Comparison of ENCODE assay signal across 9 cellular contexts in the genomic region with DNA sequence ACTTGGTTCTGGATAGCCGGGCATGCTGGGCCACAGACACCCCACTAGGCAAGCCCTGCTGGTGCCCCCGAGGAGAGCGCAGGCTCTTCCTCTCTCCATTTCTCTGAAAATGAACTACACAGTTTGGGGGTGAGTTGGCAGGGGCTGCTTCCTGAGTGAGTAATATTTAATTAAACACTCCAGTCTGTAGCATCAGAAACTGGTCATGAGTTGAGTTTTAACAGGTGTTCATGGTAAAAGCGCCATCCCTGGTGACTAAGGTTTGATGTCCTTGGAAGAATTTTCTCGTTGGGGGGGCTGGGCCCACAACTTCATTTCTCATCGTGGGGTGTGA. TPM values are rescaled to one million over a fixed set of nuclear protein-coding genes. Genes with fewer than 3 reads are reported as not detected.
DNase-seq lines count a peak whose midpoint lies in the region; ATAC-seq, FAIRE-seq and TF ChIP-seq lines count a peak whose summit lies in the region.
"Had no signal": no experiment of that assay in that cellular context is flagged by ENCODE, and none has a peak within 500 bp of the region (broad histone marks: within the 10 kb centered on the region; RNA-seq: fewer than 3 reads in every experiment).

No MANE protein-coding gene starts in this region.

- H3K4me2 ChIP-seq in A549 (peak overlapping the region; percentile 98), HCT116 (ENCODE audit: low read length) (peak overlapping the region; percentile 97)

- peak overlapping the region; percentile 93 to 99 for H3K27ac ChIP-seq in A549
- 0 out of 2 replicates have a peak overlapping the region, but pooled peaks have one; percentile 12 for H3K27ac ChIP-seq in HCT116 (ENCODE audit: low read depth, low read length)
- no peak overlapping the region for H3K27ac ChIP-seq in mesodermal cell (ENCODE audit: low read depth, low read length, severe bottlenecking)

- RAD21 ChIA-PET in HCT116 (lab: Charles Lee; ENCODE audit: low non-redundant PET in 1 of 2, low total read pairs in 2 of 2, uncharacterized antibody in 2 of 2, unreplicated experiment in 2 of 2), result interaction anchor here in 1 of 2 experiments (0.7 kb wide), 1 partner anchor 160 kb away, joined by 4 read pairs; no protein-coding TSS in a partner anchor

- no peak for TF ChIP-seq CTCF in A549 (IDR thresholded peaks at IDR 0.05)
- TF ChIP-seq CTCF in HCT116 (IDR thresholded peaks at IDR 0.05 in 2 of 3, conservative IDR thresholded peaks at IDR 0.05 in 1 of 3; ENCODE audit: borderline replicate concordance in 1 of 3, insufficient read depth in 1 of 3, low read depth in 2 of 3, low read length in 2 of 3), result no peak
- TF ChIP-seq CTCF in astrocyte of the spinal cord (IDR thresholded peaks at IDR 0.05; ENCODE audit: low read depth, low read length), result no peak
- no peak for TF ChIP-seq CTCF in GM10266 (IDR thresholded peaks at IDR 0.05; ENCODE audit: control insufficient read depth, insufficient read depth, low read depth, missing control alignments)

- TF ChIP-seq POLR2A in A549 (IDR thresholded peaks at IDR 0.05; ENCODE audit: low read length), result no peak
- no peak for TF ChIP-seq POLR2A in HCT116 (IDR thresholded peaks at IDR 0.05; ENCODE audit: borderline replicate concordance, extremely low read depth, insufficient read depth, insufficient read length)

- H3K9me2 ChIP-seq in HCT116 (ENCODE audit: insufficient read depth), result no peaks in the 10 kb centered on the region

- H4K20me1 ChIP-seq in HCT116 (ENCODE audit: insufficient read depth), result no peaks in the 10 kb centered on the region

- H3K79me2 ChIP-seq in HCT116 (ENCODE audit: insufficient read depth, low read length), result peaks cover 56% of the 10 kb centered on the region

- H3K4me3 ChIP-seq in A549 (peak overlapping the region; percentile 96), HCT116 (replicated peaks in 1 of 2; ENCODE audit: low read depth in 1 of 2, low read length in 2 of 2) (peak overlapping the region; percentile 75 to 92), astrocyte of the spinal cord (ENCODE audit: low read depth, low read length) (peak overlapping the region; percentile 95), mesodermal cell (ENCODE audit: extremely low read depth, insufficient read depth, low read length, poor library complexity, severe bottlenecking) (peak overlapping the region; percentile 78)

- H2AFZ ChIP-seq in HCT116 (ENCODE audit: low read depth, low read length, poor library complexity, severe bottlenecking), result no peak overlapping the region

- CTCF ChIA-PET in A549 (lab: Yijun Ruan, JAX) (interaction anchor here (0.7 to 1.4 kb wide), 2 partner anchors 161 to 279 kb away, joined by 3 to 4 read pairs; no protein-coding TSS in a partner anchor), HCT116 (lab: Charles Lee) (no interaction called here)

- BruUV-seq in HCT116 (replicated peaks; lab: Mats Ljungman, UMichigan), result no TSS peak

- POLR2A ChIA-PET in A549 (lab: Yijun Ruan, JAX) (no interaction called here), HCT116 (lab: Charles Lee) (no interaction called here)

- intact Hi-C loops in HCT116 (cut with micrococcal nuclease), result no loop called here

- H3K36me3 ChIP-seq in HCT116 (ENCODE audit: control insufficient read depth in 1 of 2, insufficient read depth in 2 of 2, low read length in 2 of 2), result 0 out of 4 replicates have a peak, but pooled peaks cover 0 to 3% of the 10 kb centered on the region in 2 experiments
- H3K36me3 ChIP-seq in mesodermal cell (ENCODE audit: control insufficient read depth, insufficient read depth, low read length), result peaks cover 15% of the 10 kb centered on the region

- H3K4me1 ChIP-seq in A549 (peaks cover 72% of the 10 kb centered on the region), HCT116 (ENCODE audit: control insufficient read depth in 1 of 2, insufficient read depth in 2 of 2, low read length in 2 of 2) (peaks cover 22 to 46% of the 10 kb centered on the region in 2 experiments), mesodermal cell (ENCODE audit: control insufficient read depth, insufficient read depth, low read length, poor library complexity, severe bottlenecking) (peaks cover 27% of the 10 kb centered on the region)

- no peaks in the 10 kb centered on the region for H3K27me3 ChIP-seq in HCT116 (ENCODE audit: insufficient read depth, low read length)

- no peaks in the 10 kb centered on the region for H3K9me3 ChIP-seq in A549
- H3K9me3 ChIP-seq in HCT116 (ENCODE audit: control insufficient read depth in 1 of 2, insufficient read depth in 1 of 2, low read depth in 1 of 2, low read length in 2 of 2), result no peaks in the 10 kb centered on the region
- no peaks in the 10 kb centered on the region for H3K9me3 ChIP-seq in mesodermal cell (ENCODE audit: control insufficient read depth, low read length)

- no peak for FAIRE-seq in A549 (lab: Jason Lieb, UNC)

- WGBS in A549 (ENCODE audit: missing lambda C conversion rate), result 0% methylated on average over 6 of the region's 6 CpGs
- 85 to 100% methylated on average over 2 to 3 of the region's 6 CpGs for WGBS in mesodermal cell (ENCODE audit: insufficient coverage in 2 of 2), 2 experiments

- TF ChIP-seq RAD21 in A549 (conservative IDR thresholded peaks at IDR 0.05 in 1 of 2, IDR thresholded peaks at IDR 0.05 in 1 of 2) (no peak), HCT116 (IDR thresholded peaks at IDR 0.05; ENCODE audit: low read depth) (no peak)

- ATAC-seq in A549, result peak; percentile 2 to 39; a peak in 3 of 6 replicates
- ATAC-seq in HCT116, result peak; percentile 18

- in situ Hi-C loops in astrocyte of the spinal cord (cut with HindIII; ENCODE audit: low sequenced_read_pairs), result no loop called here

- TF ChIP-seq EP300 in A549 (IDR thresholded peaks at IDR 0.05), result no peak

- DNase-seq in A549 (ENCODE audit: low read depth in 1 of 2, low spot score in 1 of 2) (peak in 1 of 2 experiments; percentile 61), HCT116 (ENCODE audit: low read depth, low spot score) (no peak), astrocyte of the spinal cord (ENCODE audit: low read depth, low spot score) (peak; percentile 88), GM10266 (ENCODE audit: extremely low spot score) (no peak), cerebellar cortex (ENCODE audit: low spot score) (no peak), OCI-M1 (lab: John Stamatoyannopoulos, UW) (no peak)
- DNase-seq in central memory CD4-positive, alpha-beta T cell, result no peak
- DNase-seq: NCI-H1048 had no signal

- H3K9ac ChIP-seq in HCT116 (ENCODE audit: low read length), result peak overlapping the region; percentile 76

TF ChIP-seq in A549, 52 proteins besides CTCF, POLR2A, EP300 and RAD21:
- TF ChIP-seq EHF (CRISPR knock-in tag; IDR thresholded peaks at IDR 0.05), result no peak
- peak; percentile 41; the same call in 1 of the 2 replicates for TF ChIP-seq JUNB (IDR thresholded peaks at IDR 0.05)
- TF ChIP-seq FOSL2 (IDR thresholded peaks at IDR 0.05), result 0 out of 2 replicates have a peak, but pooled peaks have one; percentile 33
- peak; percentile 51; the same call in 1 of the 2 replicates for TF ChIP-seq FOSL2 (CRISPR knock-in tag; IDR thresholded peaks at IDR 0.05)

TF ChIP-seq in HCT116, 20 proteins besides CTCF, POLR2A, EP300 and RAD21 (continues in another document):
- TF ChIP-seq EZH2 (IDR thresholded peaks at IDR 0.05), result no peak
- TF ChIP-seq SRF (IDR thresholded peaks at IDR 0.05; ENCODE audit: low read depth), result no peak
- TF ChIP-seq SIN3A (IDR thresholded peaks at IDR 0.05; ENCODE audit: low read depth), result no peak
- TF ChIP-seq, protein P1, sequence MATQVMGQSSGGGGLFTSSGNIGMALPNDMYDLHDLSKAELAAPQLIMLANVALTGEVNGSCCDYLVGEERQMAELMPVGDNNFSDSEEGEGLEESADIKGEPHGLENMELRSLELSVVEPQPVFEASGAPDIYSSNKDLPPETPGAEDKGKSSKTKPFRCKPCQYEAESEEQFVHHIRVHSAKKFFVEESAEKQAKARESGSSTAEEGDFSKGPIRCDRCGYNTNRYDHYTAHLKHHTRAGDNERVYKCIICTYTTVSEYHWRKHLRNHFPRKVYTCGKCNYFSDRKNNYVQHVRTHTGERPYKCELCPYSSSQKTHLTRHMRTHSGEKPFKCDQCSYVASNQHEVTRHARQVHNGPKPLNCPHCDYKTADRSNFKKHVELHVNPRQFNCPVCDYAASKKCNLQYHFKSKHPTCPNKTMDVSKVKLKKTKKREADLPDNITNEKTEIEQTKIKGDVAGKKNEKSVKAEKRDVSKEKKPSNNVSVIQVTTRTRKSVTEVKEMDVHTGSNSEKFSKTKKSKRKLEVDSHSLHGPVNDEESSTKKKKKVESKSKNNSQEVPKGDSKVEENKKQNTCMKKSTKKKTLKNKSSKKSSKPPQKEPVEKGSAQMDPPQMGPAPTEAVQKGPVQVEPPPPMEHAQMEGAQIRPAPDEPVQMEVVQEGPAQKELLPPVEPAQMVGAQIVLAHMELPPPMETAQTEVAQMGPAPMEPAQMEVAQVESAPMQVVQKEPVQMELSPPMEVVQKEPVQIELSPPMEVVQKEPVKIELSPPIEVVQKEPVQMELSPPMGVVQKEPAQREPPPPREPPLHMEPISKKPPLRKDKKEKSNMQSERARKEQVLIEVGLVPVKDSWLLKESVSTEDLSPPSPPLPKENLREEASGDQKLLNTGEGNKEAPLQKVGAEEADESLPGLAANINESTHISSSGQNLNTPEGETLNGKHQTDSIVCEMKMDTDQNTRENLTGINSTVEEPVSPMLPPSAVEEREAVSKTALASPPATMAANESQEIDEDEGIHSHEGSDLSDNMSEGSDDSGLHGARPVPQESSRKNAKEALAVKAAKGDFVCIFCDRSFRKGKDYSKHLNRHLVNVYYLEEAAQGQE (IDR thresholded peaks at IDR 0.05; ENCODE audit: low read depth), result no peak
- peak; percentile 28; the same call in 1 of the 2 replicates for TF ChIP-seq POLR2AphosphoS5 (IDR thresholded peaks at IDR 0.05; ENCODE audit: low read depth, low read length)
- TF ChIP-seq EZH2phosphoT487 (IDR thresholded peaks at IDR 0.05; ENCODE audit: borderline replicate concordance), result no peak

RNA-seq across cellular contexts. Expression of a gene that starts 1.7 kb away (rescaled TPM):
- polyA plus RNA-seq in A549 (2011; rRNA removed), result 19.4 and 23.7 TPM in 2 replicates
- polyA plus RNA-seq in A549 (2012; cell fraction: cytosol; rRNA removed), result 20.5 and 26.4 TPM in 2 replicates
- 21.7 and 23.4 TPM in 2 replicates for polyA plus RNA-seq in A549 (2012; cell fraction: nucleus; rRNA removed)
- polyA plus RNA-seq in A549 (2017; fragmentation: RNase III; extraction: RNeasy Plus Mini Kit Qiagen cat#74134 plus additional on column Dnase treatment), result 16.9 to 25.3 TPM (median 22.3 TPM) in 3 replicates
- 39.6 and 39.8 TPM in 2 replicates for polyA minus RNA-seq in A549 (2011; rRNA and poly(A)+ RNA removed)
- 10.8 TPM for total RNA-seq in HCT116 (2021; ENCODE audit: unreplicated experiment)
- polyA plus RNA-seq in HCT116 (2012), result 10.1 and 10.3 TPM in 2 replicates
- polyA plus RNA-seq in mesodermal cell (2013, experiment 1 of 2), result 17.3 TPM
- polyA plus RNA-seq in mesodermal cell (2013, experiment 2 of 2), result 14.6 TPM

RNA-seq across cellular contexts. Expression of a gene that starts 59.8 kb away (rescaled TPM):
- polyA plus RNA-seq in A549 (2011; rRNA removed) (7.9 and 9.8 TPM in 2 replicates), A549 (2017; fragmentation: RNase III; extraction: RNeasy Plus Mini Kit Qiagen cat#74134 plus additional on column Dnase treatment) (4.6 to 6.4 TPM (median 6.0 TPM) in 3 replicates)
- polyA plus RNA-seq in A549 (2012; cell fraction: cytosol; rRNA removed), result 3.7 and 6.0 TPM in 2 replicates
- polyA plus RNA-seq in A549 (2012; cell fraction: nucleus; rRNA removed), result 12.0 and 12.4 TPM in 2 replicates
- 8.7 and 10.4 TPM in 2 replicates for polyA minus RNA-seq in A549 (2011; rRNA and poly(A)+ RNA removed)
- total RNA-seq in HCT116 (2021; ENCODE audit: unreplicated experiment), result 16.2 TPM
- 11.7 TPM in 2 replicates for polyA plus RNA-seq in HCT116 (2012)
- polyA plus RNA-seq in mesodermal cell (2013, experiment 1 of 2), result 15.0 TPM
- 13.4 TPM for polyA plus RNA-seq in mesodermal cell (2013, experiment 2 of 2)
